In genomic region chr11:1116666-1117390, GRCh38 we compare ENCODE assay signal across 30 cellular contexts. TPM values are rescaled to one million over a fixed set of nuclear protein-coding genes. Genes with fewer than 3 reads are reported as not detected.
DNase-seq lines count a peak whose midpoint lies in the region; ATAC-seq and TF ChIP-seq lines count a peak whose summit lies in the region.
"Had no signal": no experiment of that assay in that cellular context is flagged by ENCODE, and none has a peak within 500 bp of the region (broad histone marks: within the 10 kb centered on the region; RNA-seq: fewer than 3 reads in every experiment).

No MANE protein-coding gene starts in this region.

- H3K4me3 Mint-ChIP-seq in osteocyte (ENCODE audit: unreplicated experiment) = no peak overlapping the region
- H3K4me3 Mint-ChIP-seq: activated CD8-positive, alpha-beta T cell treated with anti-CD3 and anti-CD28 coated beads, Interleukin-2, amount 10 ng/mL, durations not matched to agents 7 days and 5 days; neural progenitor cell had no signal

- peaks cover 13% of the 10 kb centered on the region for H3K27me3 Mint-ChIP-seq in osteocyte (ENCODE audit: unreplicated experiment)

- no peak overlapping the region for H3K27ac Mint-ChIP-seq in osteocyte (ENCODE audit: unreplicated experiment)
- H3K27ac Mint-ChIP-seq: activated CD8-positive, alpha-beta T cell treated with anti-CD3 and anti-CD28 coated beads, Interleukin-2, amount 10 ng/mL, durations not matched to agents 7 days and 5 days; neural progenitor cell had no signal

- no peaks in the 10 kb centered on the region for H3K9me3 Mint-ChIP-seq in osteocyte (ENCODE audit: unreplicated experiment)
- H3K9me3 Mint-ChIP-seq: neural progenitor cell had no signal

- TF ChIP-seq CTCF in heart right ventricle (IDR thresholded peaks at IDR 0.05) (no peak), osteocyte (IDR thresholded peaks at IDR 0.05) (no peak), foreskin fibroblast (IDR thresholded peaks at IDR 0.05; ENCODE audit: low read depth, low read length) (no peak)

- no peaks in the 10 kb centered on the region for H3K4me1 ChIP-seq in heart right ventricle
- H3K4me1 ChIP-seq: heart left ventricle, neural progenitor cell had no signal

- no peaks in the 10 kb centered on the region for H3K36me3 ChIP-seq in heart right ventricle
- H3K36me3 ChIP-seq: heart left ventricle, neural progenitor cell, thoracic aorta had no signal

- H3K4me1 Mint-ChIP-seq in osteocyte (ENCODE audit: unreplicated experiment) = no peaks in the 10 kb centered on the region
- H3K4me1 Mint-ChIP-seq: neural progenitor cell had no signal

- H3K27me3 ChIP-seq in heart right ventricle = peaks cover 0 to 24% (median 11%) of the 10 kb centered on the region in 7 donors

- intact Hi-C loops in cardiac septum (cut with DNase I) = no loop called here
- intact Hi-C loops in heart right ventricle (cut with DNase I) = no loop called here
- intact Hi-C loops in left cardiac atrium (cut with DNase I) = no loop called here

- ATAC-seq in heart right ventricle (no peak), left cardiac atrium (no peak)
- ATAC-seq: activated CD4-positive, CD25-positive, alpha-beta regulatory T cell treated with anti-CD3 and anti-CD28 coated beads, Interleukin-2, amount 50 U/mL, for 24 hours; activated CD8-positive, alpha-beta T cell treated with anti-CD3 and anti-CD28 coated beads, Interleukin-2, amount 10 ng/mL, durations not matched to agents 7 days and 5 days; GM12878; HCT116; heart left ventricle; stimulated activated naive CD8-positive, alpha-beta T cell treated with anti-CD3 and anti-CD28 coated beads, Interleukin-15, Interleukin-2, amounts not matched to agents 100 U/mL and 50 U/mL, for 24 hours had no signal

- DNase-seq in cardiac septum (ENCODE audit: low spot score) = peak; percentile 53
- DNase-seq in heart right ventricle = no peak
- peak; percentile 15 for DNase-seq in left cardiac atrium
- peak; percentile 82 for DNase-seq in osteocyte (ENCODE audit: extremely low spot score, unreplicated experiment)
- no peak for DNase-seq in foreskin fibroblast
- no peak for DNase-seq in germinal center (ENCODE audit: low spot score)
- DNase-seq in activated CD4-positive, alpha-beta T cell treated with anti-CD3 and anti-CD28 coated beads for 4 hours = no peak
- DNase-seq: activated CD8-positive, alpha-beta T cell treated with anti-CD3 and anti-CD28 coated beads, Interleukin-2, amount 10 ng/mL, durations not matched to agents 7 days and 5 days; activated naive CD4-positive, alpha-beta T cell treated with Interleukin-2 at 50 U/mL for 16 hours; C1 segment of cervical spinal cord; Calu3; erythroblast; KBM-7; mesenchymal stem cell; NCI-H1105 treated with DMSO at 0.1 percent for 48 hours; NCI-H2029 treated with DMSO at 0.1 percent for 48 hours; NCI-H226; stimulated activated naive CD8-positive, alpha-beta T cell treated with anti-CD3 and anti-CD28 coated beads, Interleukin-15, Interleukin-2, amounts not matched to agents 100 U/mL and 50 U/mL, for 24 hours had no signal

- H3K9me3 ChIP-seq in heart right ventricle = no peaks in the 10 kb centered on the region
- H3K9me3 ChIP-seq: heart left ventricle, thoracic aorta had no signal

- H3K4me3 ChIP-seq in heart right ventricle = no peak overlapping the region
- no peak overlapping the region for H3K4me3 ChIP-seq in foreskin fibroblast (ENCODE audit: low read depth in 1 of 2, low read length in 2 of 2)
- H3K4me3 ChIP-seq: GM12878, heart left ventricle, neural progenitor cell, skin epidermis, thoracic aorta had no signal

- H3K27ac ChIP-seq in heart right ventricle = no peak overlapping the region
- H3K27ac ChIP-seq: heart left ventricle, neural progenitor cell, skin epidermis, thoracic aorta had no signal

- H3K36me3 Mint-ChIP-seq in osteocyte (ENCODE audit: unreplicated experiment) = no peaks in the 10 kb centered on the region
- H3K36me3 Mint-ChIP-seq: neural progenitor cell had no signal

- 61 to 66% methylated on average over 23 of the region's 23 CpGs for WGBS in heart right ventricle, 2 donors

RNA-seq across cellular contexts. Expression of gene MUC5AC, which starts 40.9 kb away (rescaled TPM):
- not detected for total RNA-seq in cardiac septum
- total RNA-seq in heart right ventricle = not detected
- polyA plus RNA-seq in heart right ventricle = not detected
- total RNA-seq in left cardiac atrium = not detected
- total RNA-seq in osteocyte = not detected in 2 replicates
- total RNA-seq: activated CD8-positive, alpha-beta T cell treated with anti-CD3 and anti-CD28 coated beads, Interleukin-2, amount 10 ng/mL, durations not matched to agents 7 days and 5 days; GM12878; heart left ventricle; HT1080; MCF 10A; pulmonary artery endothelial cell; SK-MEL-5; T-helper 1 cell treated with Interleukin-12 subunit alpha and Interleukin-12 subunit beta and Interleukin-4 antibody, amounts not matched to agents 30 ng/mL and 1 ng/mL, for 36 hours had no signal
- polyA plus RNA-seq: heart left ventricle had no signal

RNA-seq across cellular contexts. Expression of gene MUC2, which starts 42.2 kb away (rescaled TPM):
- total RNA-seq in cardiac septum (0.03 TPM), heart right ventricle (under 1 TPM in 1 of 10 donors, not detected in 9; 0.03 TPM), left cardiac atrium (under 1 TPM in 1 of 2 donors, not detected in 1; 0.26 TPM), osteocyte (not detected in 2 replicates)
- not detected for polyA plus RNA-seq in heart right ventricle
- total RNA-seq: activated CD8-positive, alpha-beta T cell treated with anti-CD3 and anti-CD28 coated beads, Interleukin-2, amount 10 ng/mL, durations not matched to agents 7 days and 5 days; Calu3; HT1080; pulmonary artery endothelial cell; SK-MEL-5; T-helper 1 cell treated with Interleukin-12 subunit alpha and Interleukin-12 subunit beta and Interleukin-4 antibody, amounts not matched to agents 30 ng/mL and 1 ng/mL, for 36 hours; thoracic aorta had no signal
- polyA plus RNA-seq: GM12878 had no signal

Comparison
In these comparisons a context has a peak if more than half of its experiments do, and no peak if none do; other contexts are left out.
1. DNase-seq: peak in cardiac septum (single experiment), left cardiac atrium (single experiment) and osteocyte (single experiment); none in heart right ventricle (0 of 2), foreskin fibroblast (0 of 2), germinal center (single experiment) and activated CD4-positive, alpha-beta T cell treated with anti-CD3 and anti-CD28 coated beads for 4 hours (0 of 2).